ENCODE assay signal across 2 cellular contexts in the genomic region with DNA sequence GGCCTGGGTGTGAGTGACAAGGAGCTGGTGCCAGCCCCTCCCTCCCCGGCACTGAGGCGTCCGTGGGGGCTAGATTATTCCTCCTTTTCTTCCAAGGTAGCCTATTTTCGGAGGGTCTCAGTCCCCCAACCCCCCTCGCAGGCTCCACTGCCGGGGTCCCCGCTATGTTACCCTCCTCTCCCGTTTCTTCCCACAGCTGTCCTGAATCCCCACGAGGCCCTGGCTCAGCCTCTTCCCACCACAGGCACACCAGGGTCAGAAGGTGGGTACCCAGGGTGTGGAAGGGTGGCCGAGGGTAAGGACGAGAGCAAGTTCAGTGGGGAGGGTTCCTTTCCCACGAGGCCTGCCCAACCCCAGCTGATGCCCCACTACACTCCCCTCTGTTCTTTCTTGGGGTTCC.
TF ChIP-seq lines count a peak whose summit lies in the region.

No MANE protein-coding gene starts in this region.

TF ChIP-seq in SK-N-SH, 30 proteins besides CTCF, POLR2A, EP300 and RAD21 (continued from another document):
- TF ChIP-seq, protein P1, sequence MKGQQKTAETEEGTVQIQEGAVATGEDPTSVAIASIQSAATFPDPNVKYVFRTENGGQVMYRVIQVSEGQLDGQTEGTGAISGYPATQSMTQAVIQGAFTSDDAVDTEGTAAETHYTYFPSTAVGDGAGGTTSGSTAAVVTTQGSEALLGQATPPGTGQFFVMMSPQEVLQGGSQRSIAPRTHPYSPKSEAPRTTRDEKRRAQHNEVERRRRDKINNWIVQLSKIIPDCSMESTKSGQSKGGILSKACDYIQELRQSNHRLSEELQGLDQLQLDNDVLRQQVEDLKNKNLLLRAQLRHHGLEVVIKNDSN (IDR thresholded peaks at IDR 0.05; ENCODE audit: borderline replicate concordance, low read depth), result no peak
- TF ChIP-seq, protein P2, sequence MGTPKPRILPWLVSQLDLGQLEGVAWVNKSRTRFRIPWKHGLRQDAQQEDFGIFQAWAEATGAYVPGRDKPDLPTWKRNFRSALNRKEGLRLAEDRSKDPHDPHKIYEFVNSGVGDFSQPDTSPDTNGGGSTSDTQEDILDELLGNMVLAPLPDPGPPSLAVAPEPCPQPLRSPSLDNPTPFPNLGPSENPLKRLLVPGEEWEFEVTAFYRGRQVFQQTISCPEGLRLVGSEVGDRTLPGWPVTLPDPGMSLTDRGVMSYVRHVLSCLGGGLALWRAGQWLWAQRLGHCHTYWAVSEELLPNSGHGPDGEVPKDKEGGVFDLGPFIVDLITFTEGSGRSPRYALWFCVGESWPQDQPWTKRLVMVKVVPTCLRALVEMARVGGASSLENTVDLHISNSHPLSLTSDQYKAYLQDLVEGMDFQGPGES (IDR thresholded peaks at IDR 0.05; ENCODE audit: low read depth, low read length), result no peak
- TF ChIP-seq SMC3 (IDR thresholded peaks at IDR 0.05; ENCODE audit: low read depth, low read length) (no peak), POLR2AphosphoS5 (IDR thresholded peaks at IDR 0.05; ENCODE audit: low read depth, low read length) (no peak), TAF1 (IDR thresholded peaks at IDR 0.05; ENCODE audit: borderline replicate concordance, low read depth, low read length) (no peak), TEAD4 (IDR thresholded peaks at IDR 0.05; ENCODE audit: borderline replicate concordance, insufficient read depth) (no peak)
- TF ChIP-seq, protein P3, sequence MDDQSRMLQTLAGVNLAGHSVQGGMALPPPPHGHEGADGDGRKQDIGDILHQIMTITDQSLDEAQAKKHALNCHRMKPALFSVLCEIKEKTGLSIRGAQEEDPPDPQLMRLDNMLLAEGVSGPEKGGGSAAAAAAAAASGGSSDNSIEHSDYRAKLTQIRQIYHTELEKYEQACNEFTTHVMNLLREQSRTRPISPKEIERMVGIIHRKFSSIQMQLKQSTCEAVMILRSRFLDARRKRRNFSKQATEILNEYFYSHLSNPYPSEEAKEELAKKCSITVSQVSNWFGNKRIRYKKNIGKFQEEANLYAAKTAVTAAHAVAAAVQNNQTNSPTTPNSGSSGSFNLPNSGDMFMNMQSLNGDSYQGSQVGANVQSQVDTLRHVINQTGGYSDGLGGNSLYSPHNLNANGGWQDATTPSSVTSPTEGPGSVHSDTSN (IDR thresholded peaks at IDR 0.05), result no peak
- TF ChIP-seq, protein P4, sequence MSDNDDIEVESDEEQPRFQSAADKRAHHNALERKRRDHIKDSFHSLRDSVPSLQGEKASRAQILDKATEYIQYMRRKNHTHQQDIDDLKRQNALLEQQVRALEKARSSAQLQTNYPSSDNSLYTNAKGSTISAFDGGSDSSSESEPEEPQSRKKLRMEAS (IDR thresholded peaks at IDR 0.05; ENCODE audit: low read depth), result no peak
TF ChIP-seq in SK-N-SH: peak in this region for 0.

TF ChIP-seq in SK-N-SH treated with all-trans-retinoic acid at 6 μM for 48 hours, 23 proteins besides CTCF, POLR2A, EP300 and RAD21 (continued from another document):
- TF ChIP-seq TCF4 (CRISPR knock-in tag; IDR thresholded peaks at IDR 0.05; ENCODE audit: borderline replicate concordance) (no peak), CSDC2 (CRISPR knock-in tag; IDR thresholded peaks at IDR 0.05) (no peak), RARB (CRISPR knock-in tag; IDR thresholded peaks at IDR 0.05) (no peak), ZFP3 (CRISPR knock-in tag; IDR thresholded peaks at IDR 0.05) (no peak), ARNTL (CRISPR knock-in tag; IDR thresholded peaks at IDR 0.05; ENCODE audit: borderline replicate concordance, low read depth) (no peak), ZFP30 (CRISPR knock-in tag; IDR thresholded peaks at IDR 0.05) (no peak), ISL1 (CRISPR knock-in tag; IDR thresholded peaks at IDR 0.05) (no peak), PPARA (CRISPR knock-in tag; IDR thresholded peaks at IDR 0.05; ENCODE audit: borderline replicate concordance) (no peak), BACH2 (CRISPR knock-in tag; IDR thresholded peaks at IDR 0.05; ENCODE audit: borderline replicate concordance) (no peak), GLIS3 (CRISPR knock-in tag; IDR thresholded peaks at IDR 0.05) (no peak), ESRRG (CRISPR knock-in tag; IDR thresholded peaks at IDR 0.05) (no peak)
- TF ChIP-seq, protein P5, sequence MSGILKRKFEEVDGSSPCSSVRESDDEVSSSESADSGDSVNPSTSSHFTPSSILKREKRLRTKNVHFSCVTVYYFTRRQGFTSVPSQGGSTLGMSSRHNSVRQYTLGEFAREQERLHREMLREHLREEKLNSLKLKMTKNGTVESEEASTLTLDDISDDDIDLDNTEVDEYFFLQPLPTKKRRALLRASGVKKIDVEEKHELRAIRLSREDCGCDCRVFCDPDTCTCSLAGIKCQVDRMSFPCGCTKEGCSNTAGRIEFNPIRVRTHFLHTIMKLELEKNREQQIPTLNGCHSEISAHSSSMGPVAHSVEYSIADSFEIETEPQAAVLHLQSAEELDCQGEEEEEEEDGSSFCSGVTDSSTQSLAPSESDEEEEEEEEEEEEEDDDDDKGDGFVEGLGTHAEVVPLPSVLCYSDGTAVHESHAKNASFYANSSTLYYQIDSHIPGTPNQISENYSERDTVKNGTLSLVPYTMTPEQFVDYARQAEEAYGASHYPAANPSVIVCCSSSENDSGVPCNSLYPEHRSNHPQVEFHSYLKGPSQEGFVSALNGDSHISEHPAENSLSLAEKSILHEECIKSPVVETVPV (CRISPR knock-in tag; IDR thresholded peaks at IDR 0.05), result no peak
- TF ChIP-seq, protein P6, sequence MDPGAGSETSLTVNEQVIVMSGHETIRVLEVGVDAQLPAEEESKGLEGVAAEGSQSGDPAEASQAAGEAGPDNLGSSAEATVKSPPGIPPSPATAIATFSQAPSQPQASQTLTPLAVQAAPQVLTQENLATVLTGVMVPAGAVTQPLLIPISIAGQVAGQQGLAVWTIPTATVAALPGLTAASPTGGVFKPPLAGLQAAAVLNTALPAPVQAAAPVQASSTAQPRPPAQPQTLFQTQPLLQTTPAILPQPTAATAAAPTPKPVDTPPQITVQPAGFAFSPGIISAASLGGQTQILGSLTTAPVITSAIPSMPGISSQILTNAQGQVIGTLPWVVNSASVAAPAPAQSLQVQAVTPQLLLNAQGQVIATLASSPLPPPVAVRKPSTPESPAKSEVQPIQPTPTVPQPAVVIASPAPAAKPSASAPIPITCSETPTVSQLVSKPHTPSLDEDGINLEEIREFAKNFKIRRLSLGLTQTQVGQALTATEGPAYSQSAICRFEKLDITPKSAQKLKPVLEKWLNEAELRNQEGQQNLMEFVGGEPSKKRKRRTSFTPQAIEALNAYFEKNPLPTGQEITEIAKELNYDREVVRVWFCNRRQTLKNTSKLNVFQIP (CRISPR knock-in tag; IDR thresholded peaks at IDR 0.05; ENCODE audit: borderline replicate concordance, low read depth), result no peak
- TF ChIP-seq, protein P7, sequence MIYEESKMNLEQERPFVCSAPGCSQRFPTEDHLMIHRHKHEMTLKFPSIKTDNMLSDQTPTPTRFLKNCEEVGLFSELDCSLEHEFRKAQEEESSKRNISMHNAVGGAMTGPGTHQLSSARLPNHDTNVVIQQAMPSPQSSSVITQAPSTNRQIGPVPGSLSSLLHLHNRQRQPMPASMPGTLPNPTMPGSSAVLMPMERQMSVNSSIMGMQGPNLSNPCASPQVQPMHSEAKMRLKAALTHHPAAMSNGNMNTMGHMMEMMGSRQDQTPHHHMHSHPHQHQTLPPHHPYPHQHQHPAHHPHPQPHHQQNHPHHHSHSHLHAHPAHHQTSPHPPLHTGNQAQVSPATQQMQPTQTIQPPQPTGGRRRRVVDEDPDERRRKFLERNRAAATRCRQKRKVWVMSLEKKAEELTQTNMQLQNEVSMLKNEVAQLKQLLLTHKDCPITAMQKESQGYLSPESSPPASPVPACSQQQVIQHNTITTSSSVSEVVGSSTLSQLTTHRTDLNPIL (CRISPR knock-in tag; IDR thresholded peaks at IDR 0.05; ENCODE audit: low read depth), result no peak
- TF ChIP-seq, protein P8, sequence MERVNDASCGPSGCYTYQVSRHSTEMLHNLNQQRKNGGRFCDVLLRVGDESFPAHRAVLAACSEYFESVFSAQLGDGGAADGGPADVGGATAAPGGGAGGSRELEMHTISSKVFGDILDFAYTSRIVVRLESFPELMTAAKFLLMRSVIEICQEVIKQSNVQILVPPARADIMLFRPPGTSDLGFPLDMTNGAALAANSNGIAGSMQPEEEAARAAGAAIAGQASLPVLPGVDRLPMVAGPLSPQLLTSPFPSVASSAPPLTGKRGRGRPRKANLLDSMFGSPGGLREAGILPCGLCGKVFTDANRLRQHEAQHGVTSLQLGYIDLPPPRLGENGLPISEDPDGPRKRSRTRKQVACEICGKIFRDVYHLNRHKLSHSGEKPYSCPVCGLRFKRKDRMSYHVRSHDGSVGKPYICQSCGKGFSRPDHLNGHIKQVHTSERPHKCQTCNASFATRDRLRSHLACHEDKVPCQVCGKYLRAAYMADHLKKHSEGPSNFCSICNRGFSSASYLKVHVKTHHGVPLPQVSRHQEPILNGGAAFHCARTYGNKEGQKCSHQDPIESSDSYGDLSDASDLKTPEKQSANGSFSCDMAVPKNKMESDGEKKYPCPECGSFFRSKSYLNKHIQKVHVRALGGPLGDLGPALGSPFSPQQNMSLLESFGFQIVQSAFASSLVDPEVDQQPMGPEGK (CRISPR knock-in tag; IDR thresholded peaks at IDR 0.05; ENCODE audit: borderline replicate concordance), result no peak
